8 cellular contexts compared by ENCODE assay signal in the genomic region with DNA sequence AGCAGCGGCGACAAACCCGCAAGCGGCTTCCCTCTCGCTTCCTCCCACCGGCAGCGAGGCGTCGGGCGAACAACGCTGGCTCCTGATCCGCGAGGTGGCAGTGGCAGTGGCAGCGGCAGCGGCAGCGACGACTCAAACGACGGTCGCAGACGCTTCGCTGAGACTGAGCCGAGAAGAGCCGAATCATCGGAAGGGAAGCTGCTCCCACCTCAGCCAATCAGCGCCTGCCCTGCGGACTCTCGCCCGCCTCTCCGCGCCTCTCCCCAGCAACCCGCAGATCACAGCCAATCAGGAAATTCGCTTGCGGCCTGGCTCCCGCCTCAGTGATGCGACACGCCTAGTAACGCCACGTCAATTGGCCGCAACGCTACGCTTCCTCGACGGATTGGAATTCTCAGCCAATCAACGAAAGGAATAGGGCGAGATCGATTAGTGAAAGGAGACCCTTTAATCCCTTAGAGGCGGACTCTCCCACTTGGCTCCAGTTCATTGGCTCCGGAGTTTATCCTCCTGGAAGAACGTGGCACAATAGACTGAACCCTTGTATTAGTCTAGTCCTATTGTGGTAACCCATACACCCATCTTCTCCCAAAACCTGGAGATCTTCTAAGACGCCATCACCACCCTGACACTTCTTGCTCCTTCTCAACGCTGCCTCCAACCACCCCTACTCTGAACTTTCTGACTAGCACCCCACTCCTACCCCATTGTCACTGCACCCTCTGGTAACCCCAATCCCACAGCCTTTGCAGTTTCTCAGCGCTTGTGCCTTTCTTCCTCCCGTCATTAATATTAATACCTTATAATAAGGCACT. TPM values are rescaled to one million over a fixed set of nuclear protein-coding genes. Genes with fewer than 3 reads are reported as not detected.
DNase-seq lines count a peak whose midpoint lies in the region; ATAC-seq and TF ChIP-seq lines count a peak whose summit lies in the region.

Gene VCP, minus strand, starts transcription at position 165 of the 815 bp plus-strand sequence. CDS start 272 bp downstream, outside the sequence.

- no peak for TF ChIP-seq EP300 in ovary (IDR thresholded peaks at IDR 0.05)

- peak within 1 kb of the TSS; percentile 90 for H3K27ac Mint-ChIP-seq in activated naive CD8-positive, alpha-beta T cell treated with anti-CD3 and anti-CD28 coated beads, Interleukin-2, amount 50 U/mL, for 24 hours

- H3K9me3 ChIP-seq in ovary (no peaks in the 10 kb centered on the region), tibial artery (no peaks in the 10 kb centered on the region)

- H3K27me3 ChIP-seq in ovary (no peaks in the 10 kb centered on the region), tibial artery (no peaks in the 10 kb centered on the region)

- peaks cover 56% of the 10 kb centered on the region for H3K4me1 Mint-ChIP-seq in activated naive CD8-positive, alpha-beta T cell treated with anti-CD3 and anti-CD28 coated beads, Interleukin-2, amount 50 U/mL, for 24 hours

- 4% methylated on average over 50 to 54 of the region's 54 CpGs for WGBS in ovary, 3 donors

- H3K4me3 ChIP-seq in GM12865 (ENCODE audit: low read depth, low read length) = peak within 1 kb of the TSS; percentile 90
- H3K4me3 ChIP-seq in ovary = peak within 1 kb of the TSS; percentile 99
- peak within 1 kb of the TSS; percentile 85 to 95 for H3K4me3 ChIP-seq in tibial artery

- ATAC-seq in HG02763 (IDR thresholded peaks at IDR 0.05; ENCODE audit: unreplicated experiment) = peak; percentile 90
- ATAC-seq in activated naive CD8-positive, alpha-beta T cell treated with anti-CD3 and anti-CD28 coated beads, Interleukin-2, amount 50 U/mL, for 24 hours = peak; percentile 85
- peak; percentile 96 for ATAC-seq in Right ventricle myocardium inferior

- H3K36me3 ChIP-seq in ovary (no peaks in the 10 kb centered on the region), tibial artery (peaks cover 3 to 26% (median 7%) of the 10 kb centered on the region in 3 donors)

- peak within 1 kb of the TSS; percentile 84 to 99 for H3K27ac ChIP-seq in ovary
- peak within 1 kb of the TSS; percentile 96 to 99 for H3K27ac ChIP-seq in tibial artery

- peak; percentile 92 for TF ChIP-seq POLR2A in ovary (IDR thresholded peaks at IDR 0.05)

- H3K27me3 Mint-ChIP-seq in activated naive CD8-positive, alpha-beta T cell treated with anti-CD3 and anti-CD28 coated beads, Interleukin-2, amount 50 U/mL, for 24 hours = peaks cover 2% of the 10 kb centered on the region

- H3K4me1 ChIP-seq in ovary (ENCODE audit: insufficient read depth) (peaks cover 13% of the 10 kb centered on the region), tibial artery (peaks cover 0 to 42% (median 35%) of the 10 kb centered on the region in 4 donors)

- DNase-seq in GM12865 (ENCODE audit: low read depth) (peak; percentile 99), NCI-H1417 treated with DMSO at 0.1 percent for 48 hours (lab: John Stamatoyannopoulos, UW) (peak; percentile 81), SW480 (ENCODE audit: low spot score) (peak; percentile 98), Right ventricle myocardium inferior (ENCODE audit: missing footprints) (peak; percentile 98), ovary (peak; percentile 96 to 98 (median 97)), tibial artery (peak; percentile 97 to 99)
- DNase-seq in activated naive CD8-positive, alpha-beta T cell treated with anti-CD3 and anti-CD28 coated beads, Interleukin-2, amount 50 U/mL, for 24 hours = peak; percentile 96

- TF ChIP-seq CTCF in GM12865 (IDR thresholded peaks at IDR 0.05; ENCODE audit: insufficient read depth, low read depth, low read length, missing control alignments) (no peak), ovary (IDR thresholded peaks at IDR 0.05) (no peak), tibial artery (IDR thresholded peaks at IDR 0.05) (no peak)

- peaks cover 69% of the 10 kb centered on the region for H3K36me3 Mint-ChIP-seq in activated naive CD8-positive, alpha-beta T cell treated with anti-CD3 and anti-CD28 coated beads, Interleukin-2, amount 50 U/mL, for 24 hours (ENCODE audit: low read depth)

- no peaks in the 10 kb centered on the region for H3K9me3 Mint-ChIP-seq in activated naive CD8-positive, alpha-beta T cell treated with anti-CD3 and anti-CD28 coated beads, Interleukin-2, amount 50 U/mL, for 24 hours

- peak within 1 kb of the TSS; percentile 93 for H3K4me3 Mint-ChIP-seq in activated naive CD8-positive, alpha-beta T cell treated with anti-CD3 and anti-CD28 coated beads, Interleukin-2, amount 50 U/mL, for 24 hours

- intact Hi-C loops in Right ventricle myocardium inferior (cut with DNase I) (loop anchor here (2.0 kb wide), 2 partner anchors 24 to 84 kb away; partner anchors contain the start of genes DNAJB5 and PIGO), ovary (cut with DNase I) (loop anchor here in 2 of 4 donors (5.0 to 10.0 kb wide), 3 partner anchors 40 to 78 kb away; no protein-coding TSS in a partner anchor), tibial artery (cut with DNase I; ENCODE audit: low total_unique reads) (no loop called here)

RNA-seq across cellular contexts. Expression of gene VCP, which starts in this region (rescaled TPM):
- total RNA-seq in Right ventricle myocardium inferior = 258 TPM
- 100 to 1,000 TPM in 6 of 7 donors, 10 to 100 TPM in 1; 78.0 to 178 (median 149) TPM for total RNA-seq in ovary
- 100 to 1,000 TPM in 1 of 2 donors, 10 to 100 TPM in 1; 91.6 to 276 TPM for polyA plus RNA-seq in ovary

Comparison
In these comparisons a context has a peak if more than half of its experiments do, and no peak if none do; other contexts are left out.
1. Peak in every context shown above with its lines: DNase-seq, ATAC-seq, H3K4me3 ChIP-seq and H3K27ac ChIP-seq.